Comparison of ENCODE assay signal across 8 cellular contexts in the genomic region with DNA sequence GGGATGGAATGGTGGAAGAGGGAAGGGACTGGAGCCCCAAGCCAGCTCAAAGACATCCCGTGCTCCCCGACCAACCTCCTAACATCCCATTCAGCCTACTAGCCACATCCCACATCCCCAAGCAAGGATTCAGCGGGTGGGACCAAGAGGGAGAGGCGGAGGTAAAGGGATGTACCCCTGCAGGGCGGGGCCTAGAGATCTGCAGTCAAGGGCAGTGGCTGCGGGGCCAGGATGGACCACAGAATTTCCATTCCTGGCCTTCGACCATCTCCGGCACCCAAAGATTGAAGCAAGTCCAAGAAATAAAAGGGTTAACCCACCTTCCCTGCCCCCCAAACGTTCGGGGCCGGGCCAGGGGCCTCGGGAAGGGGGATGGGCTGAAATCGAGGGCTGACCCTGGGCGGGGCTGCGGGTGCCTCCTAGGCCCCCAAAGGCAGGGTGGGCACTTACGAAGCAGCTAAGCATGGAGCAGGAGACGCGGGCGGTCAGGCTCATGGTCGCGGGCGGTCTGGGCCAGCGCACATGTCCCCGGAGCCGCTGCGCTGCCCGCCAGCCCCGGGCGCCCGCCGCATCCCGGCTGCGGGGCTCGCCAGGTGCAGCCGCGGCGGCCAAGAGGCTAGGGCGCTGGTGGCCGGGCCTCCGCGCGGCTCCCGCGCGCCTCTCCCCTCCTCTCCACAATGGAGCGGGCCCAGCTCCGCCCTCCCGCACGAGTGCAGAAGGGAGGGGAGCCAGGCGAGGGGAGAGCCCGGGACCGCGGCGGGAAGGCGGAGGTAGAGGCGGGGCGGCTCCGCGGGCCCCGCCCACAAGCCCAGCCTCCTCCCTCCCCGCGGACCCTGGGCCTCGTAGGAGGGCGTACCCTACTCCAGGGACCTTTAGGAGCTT. TPM values are rescaled to one million over a fixed set of nuclear protein-coding genes. Genes with fewer than 3 reads are reported as not detected.
A peak's percentile ranks its signal among the peaks of the same experiment; 100 is the strongest.
DNase-seq lines count a peak whose midpoint lies in the region; ATAC-seq and TF ChIP-seq lines count a peak whose summit lies in the region.

A gene (minus strand): TSS at position 726 of the 882 bp plus-strand sequence. CDS start 231 bp downstream, at position 495.

- peak within 1 kb of the TSS; percentile 91 to 96 for H3K27ac Mint-ChIP-seq in natural killer cell
- peak within 1 kb of the TSS; percentile 97 for H3K27ac Mint-ChIP-seq in stimulated activated naive B cell treated with anti-CD40 and anti-IgM and Interleukin-4, amounts not matched to agents 10 μg/mL and 1 μg/mL and 100 μg/mL, for 72 hours

- CTCF ChIA-PET in RWPE1 (lab: Yijun Ruan, JAX): no interaction called here

- TF ChIP-seq CTCF in RWPE1 (conservative IDR thresholded peaks at IDR 0.05; ENCODE audit: low read depth) (no peak), fibroblast of the aortic adventitia (IDR thresholded peaks at IDR 0.05; ENCODE audit: insufficient read depth, low read length) (no peak), natural killer cell (IDR thresholded peaks at IDR 0.05) (no peak)

- peaks cover 54 to 74% of the 10 kb centered on the region in 2 donors for H3K4me1 Mint-ChIP-seq in natural killer cell
- H3K4me1 Mint-ChIP-seq in stimulated activated naive B cell treated with anti-CD40 and anti-IgM and Interleukin-4, amounts not matched to agents 10 μg/mL and 1 μg/mL and 100 μg/mL, for 72 hours: peaks cover 55 to 70% of the 10 kb centered on the region in 2 donors

- peaks cover 0 to 3% of the 10 kb centered on the region in 2 donors for H3K27me3 Mint-ChIP-seq in natural killer cell (ENCODE audit: low read depth in 2 of 2)
- H3K27me3 Mint-ChIP-seq in stimulated activated naive B cell treated with anti-CD40 and anti-IgM and Interleukin-4, amounts not matched to agents 10 μg/mL and 1 μg/mL and 100 μg/mL, for 72 hours: no peaks in the 10 kb centered on the region

- DNase-seq in Kasumi-1 (lab: John Stamatoyannopoulos, UW) (peak; percentile 60 to 69), RWPE1 (ENCODE audit: low spot score) (peak; percentile 83), fibroblast of the aortic adventitia (ENCODE audit: low read depth) (peak; percentile 52), natural killer cell (peak; percentile 60)
- DNase-seq in activated T-helper 9 cell treated with anti-CD3 and anti-CD28 coated beads, Interleukin-2, amount 50 U/mL, for 16 hours (ENCODE audit: low read depth): peak; percentile 66
- peak; percentile 68 for DNase-seq in stimulated activated naive B cell treated with anti-CD40 and anti-IgM and Interleukin-4, amounts not matched to agents 10 μg/mL and 1 μg/mL and 100 μg/mL, for 72 hours

- H3K9me3 Mint-ChIP-seq in natural killer cell: no peaks in the 10 kb centered on the region
- H3K9me3 Mint-ChIP-seq in stimulated activated naive B cell treated with anti-CD40 and anti-IgM and Interleukin-4, amounts not matched to agents 10 μg/mL and 1 μg/mL and 100 μg/mL, for 72 hours: no peaks in the 10 kb centered on the region

- peaks cover 21% of the 10 kb centered on the region for H3K36me3 Mint-ChIP-seq in natural killer cell
- peaks cover 34 to 56% of the 10 kb centered on the region in 2 donors for H3K36me3 Mint-ChIP-seq in stimulated activated naive B cell treated with anti-CD40 and anti-IgM and Interleukin-4, amounts not matched to agents 10 μg/mL and 1 μg/mL and 100 μg/mL, for 72 hours

- intact Hi-C loops in natural killer cell (cut with micrococcal nuclease): loop anchor here (10.0 kb wide), 1 partner anchor 509 kb away; a partner anchor contains a TSS

- POLR2A ChIA-PET in RWPE1 (lab: Yijun Ruan, JAX; ENCODE audit: low non-redundant PET): interaction anchor here (0.7 kb wide), 2 partner anchors 58 to 542 kb away, joined by 3 to 5 read pairs; no protein-coding TSS in a partner anchor

- H3K27ac ChIP-seq in RWPE1: peak within 1 kb of the TSS; percentile 76

- peak within 1 kb of the TSS; percentile 78 for H3K4me3 ChIP-seq in GM08714 (ENCODE audit: low read length)
- H3K4me3 ChIP-seq in fibroblast of the aortic adventitia (ENCODE audit: low read depth, low read length): peak within 1 kb of the TSS; percentile 81

- peak within 1 kb of the TSS; percentile 92 for H3K4me3 Mint-ChIP-seq in natural killer cell
- H3K4me3 Mint-ChIP-seq in stimulated activated naive B cell treated with anti-CD40 and anti-IgM and Interleukin-4, amounts not matched to agents 10 μg/mL and 1 μg/mL and 100 μg/mL, for 72 hours: peak within 1 kb of the TSS; percentile 93 to 96

- ATAC-seq in natural killer cell (peak in 1 of 3 donors; percentile 12), GM18511 (IDR thresholded peaks at IDR 0.05; ENCODE audit: unreplicated experiment) (no peak)
- peak; percentile 15 to 18 for ATAC-seq in stimulated activated naive B cell treated with anti-CD40 and anti-IgM and Interleukin-4, amounts not matched to agents 10 μg/mL and 1 μg/mL and 100 μg/mL, for 72 hours (replicated peaks)

RNA-seq across cellular contexts. Expression of the gene that starts here (rescaled TPM):
- total RNA-seq in fibroblast of the aortic adventitia (ENCODE audit: low replicate concordance): 33.3 and 49.8 TPM in 2 replicates
- 10 to 100 TPM; 28.4 to 43.4 (median 39.7) TPM for total RNA-seq in natural killer cell
